Comparison of ENCODE assay signal across 8 cellular contexts in the genomic region with DNA sequence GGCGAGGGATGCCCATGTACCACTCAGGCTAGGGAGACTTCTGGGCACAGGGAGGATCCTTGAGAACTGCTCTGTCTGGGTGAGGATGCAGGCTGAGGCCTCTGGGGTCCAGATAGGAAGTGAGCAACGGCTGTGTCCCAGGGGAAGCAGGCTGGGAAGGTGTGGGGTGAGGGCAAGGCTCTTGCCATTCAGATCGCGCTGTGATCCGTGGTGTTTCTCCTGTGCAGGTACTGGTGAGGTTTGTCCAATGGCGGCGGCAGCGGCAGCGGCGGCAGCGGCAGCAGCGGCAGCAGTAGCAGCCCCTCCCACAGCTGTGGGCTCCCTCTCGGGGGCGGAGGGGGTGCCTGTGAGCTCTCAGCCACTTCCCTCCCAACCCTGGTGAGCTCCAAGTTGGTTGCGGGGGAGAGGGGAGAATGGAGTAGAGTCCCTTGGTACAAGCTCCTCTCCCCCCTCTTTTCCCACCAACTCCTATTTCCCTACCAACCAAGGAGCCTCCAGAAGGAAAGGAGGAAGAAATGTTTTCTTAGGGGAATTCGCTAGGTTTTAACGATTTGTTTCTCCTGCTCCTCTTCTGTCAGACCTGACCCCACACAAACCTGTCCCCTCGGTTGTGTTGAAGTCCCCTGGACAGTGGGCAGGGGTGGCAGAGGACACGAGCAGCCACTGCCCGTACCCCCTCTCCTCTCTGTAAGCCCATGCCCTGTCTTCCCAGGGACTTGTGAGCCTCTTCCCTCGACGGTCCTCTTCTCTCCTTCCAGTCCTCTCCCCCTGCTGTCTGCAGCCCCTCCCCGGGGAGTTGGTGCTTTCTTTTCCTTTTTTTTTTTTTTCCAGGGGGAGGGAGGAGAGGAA. TPM values are rescaled to one million over a fixed set of nuclear protein-coding genes. Genes with fewer than 3 reads are reported as not detected.
DNase-seq lines count a peak whose midpoint lies in the region; ATAC-seq and TF ChIP-seq lines count a peak whose summit lies in the region.

No MANE protein-coding gene starts in this region.

- peaks cover 25% of the 10 kb centered on the region for H3K79me2 ChIP-seq in Karpas-422 (ENCODE audit: low read length)

- peaks cover 20% of the 10 kb centered on the region for H3K36me3 ChIP-seq in BLaER1
- peaks cover 23% of the 10 kb centered on the region for H3K36me3 ChIP-seq in Karpas-422 (ENCODE audit: insufficient read depth, low read length)
- H3K36me3 ChIP-seq in tibial nerve, result peaks cover 0 to 20% (median 8%) of the 10 kb centered on the region in 3 donors

- H3K9ac ChIP-seq in BLaER1, result peak overlapping the region; percentile 98
- H3K9ac ChIP-seq in Karpas-422 (ENCODE audit: low read length), result peak overlapping the region; percentile 96

- peak overlapping the region; percentile 77 for H3K27ac ChIP-seq in BLaER1
- peak overlapping the region; percentile 57 for H3K27ac ChIP-seq in Karpas-422 (ENCODE audit: low read length)
- H3K27ac ChIP-seq in tibial nerve, result peak overlapping the region; percentile 81 to 99 (median 94)

- WGBS in tibial nerve, 2 donors, result 49 to 50% methylated on average over 22 to 23 of the region's 23 CpGs

- H3K4me3 ChIP-seq in BLaER1 (peak overlapping the region; percentile 83), Karpas-422 (ENCODE audit: low read length) (peak overlapping the region; percentile 75; the same call in 1 of the 2 replicates), tibial nerve (no peak overlapping the region)

- H3K4me1 ChIP-seq in BLaER1, result peaks cover 62% of the 10 kb centered on the region
- H3K4me1 ChIP-seq in Karpas-422 (ENCODE audit: low read length), result peaks cover 73% of the 10 kb centered on the region
- peaks cover 0 to 74% (median 66%) of the 10 kb centered on the region in 4 donors for H3K4me1 ChIP-seq in tibial nerve

- DNase-seq in Karpas-422 (peak; percentile 62), left colon (peak; percentile 24 to 35), tibial nerve (ENCODE audit: low spot score in 2 of 2) (no peak), NCI-H187 treated with DMSO at 0.1 percent for 48 hours (lab: John Stamatoyannopoulos, UW) (no peak)
- DNase-seq in activated naive CD4-positive, alpha-beta T cell treated with Interleukin-2 at 50 U/mL for 16 hours, result peak; percentile 47

- ATAC-seq in left colon (no peak), HG02759 (IDR thresholded peaks at IDR 0.05; ENCODE audit: unreplicated experiment) (no peak), HG02884 (IDR thresholded peaks at IDR 0.05; ENCODE audit: unreplicated experiment) (no peak)

- H2AFZ ChIP-seq in Karpas-422 (ENCODE audit: low read length), result no peak overlapping the region

- intact Hi-C loops in left colon (cut with DNase I, micrococcal nuclease), result no loop called here

- TF ChIP-seq EP300 in tibial nerve (IDR thresholded peaks at IDR 0.05), result no peak

- H3K27me3 ChIP-seq in BLaER1, result no peaks in the 10 kb centered on the region
- no peaks in the 10 kb centered on the region for H3K27me3 ChIP-seq in Karpas-422 (ENCODE audit: low read length)
- no peaks in the 10 kb centered on the region for H3K27me3 ChIP-seq in tibial nerve

- peak overlapping the region; percentile 99 for H3K4me2 ChIP-seq in BLaER1
- H3K4me2 ChIP-seq in Karpas-422 (ENCODE audit: low read depth, low read length, poor library complexity, severe bottlenecking), result peak overlapping the region; percentile 80

- TF ChIP-seq POLR2A in tibial nerve (IDR thresholded peaks at IDR 0.05), result no peak

- no peaks in the 10 kb centered on the region for H3K9me2 ChIP-seq in Karpas-422 (replicated peaks; ENCODE audit: insufficient read depth, low read length)

- H4K20me1 ChIP-seq in BLaER1 (peaks cover 37% of the 10 kb centered on the region), Karpas-422 (ENCODE audit: insufficient read depth, low read depth, low read length) (peaks cover 20% of the 10 kb centered on the region)

- no peaks in the 10 kb centered on the region for H3K9me3 ChIP-seq in BLaER1
- H3K9me3 ChIP-seq in Karpas-422 (ENCODE audit: low read length), result no peaks in the 10 kb centered on the region
- H3K9me3 ChIP-seq in tibial nerve, result no peaks in the 10 kb centered on the region

- TF ChIP-seq CTCF in tibial nerve (IDR thresholded peaks at IDR 0.05), result no peak

RNA-seq across cellular contexts. Expression of a gene that starts 1.9 kb away (rescaled TPM):
- 0.87 and 3.5 TPM in 2 replicates for total RNA-seq in Karpas-422 (2014; rRNA removed; shearing (Covaris generic); ENCODE audit: low replicate concordance)
- total RNA-seq in left colon (1 to 10 TPM; 1.3 to 2.0 TPM), tibial nerve (10 to 100 TPM; 10.0 to 28.4 (median 18.5) TPM)

RNA-seq across cellular contexts. Expression of a gene that starts 3.7 kb away (rescaled TPM):
- total RNA-seq in Karpas-422 (2014; rRNA removed; shearing (Covaris generic); ENCODE audit: low replicate concordance), result 118 and 320 TPM in 2 replicates
- 100 to 1,000 TPM; 252 to 365 TPM for total RNA-seq in left colon
- 10 to 100 TPM; 40.0 to 75.9 (median 62.0) TPM for total RNA-seq in tibial nerve

RNA-seq across cellular contexts. Expression of a gene that starts 5.9 kb away (rescaled TPM):
- 25.4 and 69.2 TPM in 2 replicates for total RNA-seq in Karpas-422 (2014; rRNA removed; shearing (Covaris generic); ENCODE audit: low replicate concordance)
- total RNA-seq in left colon (10 to 100 TPM; 16.8 to 17.4 TPM), tibial nerve (10 to 100 TPM; 40.8 to 70.7 (median 61.0) TPM)

RNA-seq across cellular contexts. Expression of a gene that starts 10.2 kb away (rescaled TPM):
- total RNA-seq in Karpas-422 (2014; rRNA removed; shearing (Covaris generic); ENCODE audit: low replicate concordance), result 7.8 and 25.7 TPM in 2 replicates
- 100 to 1,000 TPM; 467 to 578 TPM for total RNA-seq in left colon
- total RNA-seq in tibial nerve, result 100 to 1,000 TPM; 113 to 247 (median 177) TPM

RNA-seq across cellular contexts. Expression of a gene that starts 19.5 kb away (rescaled TPM):
- 75.4 and 105 TPM in 2 replicates for total RNA-seq in Karpas-422 (2014; rRNA removed; shearing (Covaris generic); ENCODE audit: low replicate concordance)
- total RNA-seq in left colon, result 10 to 100 TPM; 53.0 to 55.2 TPM
- total RNA-seq in tibial nerve, result 10 to 100 TPM; 19.9 to 42.8 (median 40.5) TPM

Comparison
In these comparisons a context has a peak if more than half of its experiments do, and no peak if none do; other contexts are left out.
1. H3K4me3 ChIP-seq: peak in BLaER1 (single experiment) and Karpas-422 (single experiment); none in tibial nerve (0 of 4).
2. DNase-seq: peak in Karpas-422 (single experiment), activated naive CD4-positive, alpha-beta T cell treated with Interleukin-2 at 50 U/mL for 16 hours (single experiment) and left colon (2 of 2); none in tibial nerve (0 of 2) and NCI-H187 treated with DMSO at 0.1 percent for 48 hours (single experiment).
3. Peak in every context shown above with its lines, with median percentiles within 50 percentile points of each other: H3K27ac ChIP-seq.